ENCODE assay signal across 8 cellular contexts in the genomic region with DNA sequence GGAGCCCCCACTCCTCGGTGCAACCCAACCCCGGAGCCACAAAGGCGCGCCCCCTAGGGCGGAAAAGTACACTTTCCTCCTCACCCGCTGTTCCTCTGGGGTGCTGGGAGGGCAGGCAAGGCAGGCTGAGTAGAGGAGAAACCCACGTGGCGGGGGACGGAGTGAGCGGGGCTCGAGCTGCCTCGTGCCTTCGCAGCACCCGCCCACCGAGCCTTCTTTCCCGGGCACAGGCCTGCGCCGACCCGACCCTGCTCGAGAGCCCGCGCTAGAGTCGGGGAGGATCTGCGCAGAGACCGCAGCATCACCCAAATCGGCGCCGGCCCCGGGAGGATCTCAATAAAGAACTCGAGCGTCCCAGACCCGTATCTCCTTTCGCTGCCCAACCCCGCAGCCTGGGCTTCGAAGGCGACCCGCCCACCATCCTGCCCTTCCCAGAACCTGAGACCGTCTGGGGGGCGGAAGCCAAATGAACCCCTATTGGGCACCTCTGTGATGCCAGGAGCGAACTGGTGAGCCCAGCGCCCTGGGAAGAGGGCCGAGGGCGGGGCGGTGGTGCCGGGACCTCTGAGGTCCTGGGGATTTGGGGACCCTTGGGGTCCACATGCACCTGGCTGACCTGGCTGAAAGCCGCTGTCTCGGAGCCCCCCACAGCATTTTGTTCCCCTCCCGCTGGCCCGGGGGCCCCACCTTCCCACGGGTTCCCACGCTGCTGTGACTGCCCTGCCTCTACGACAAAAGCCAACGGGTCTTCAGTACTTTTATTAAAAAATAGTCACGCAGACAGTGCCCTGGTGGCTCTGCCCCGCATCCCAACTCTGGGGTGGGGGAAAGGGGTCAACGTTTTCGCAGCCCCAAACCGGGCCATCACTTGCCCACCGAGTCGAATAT. TPM values are rescaled to one million over a fixed set of nuclear protein-coding genes. Genes with fewer than 3 reads are reported as not detected.
DNase-seq lines count a peak whose midpoint lies in the region; ATAC-seq and TF ChIP-seq lines count a peak whose summit lies in the region.

No MANE protein-coding gene starts in this region.

- WGBS in body of pancreas, 2 donors, result 5 to 27% methylated on average over 3 to 45 of the region's 60 CpGs
- 5 to 11% (median 9%) methylated on average over 11 to 60 of the region's 60 CpGs for WGBS in adrenal gland, 4 donors

- no peaks in the 10 kb centered on the region for H3K9me3 ChIP-seq in body of pancreas
- H3K9me3 ChIP-seq in OCI-LY7 (ENCODE audit: low read length), result no peaks in the 10 kb centered on the region
- no peaks in the 10 kb centered on the region for H3K9me3 ChIP-seq in adrenal gland (replicated peaks in 1 of 3)

- H3K9me3 Mint-ChIP-seq in T-cell, result no peaks in the 10 kb centered on the region

- H3K36me3 ChIP-seq in GM06990 (ENCODE audit: control insufficient read depth, insufficient read depth, low read length), result peaks cover 5% of the 10 kb centered on the region
- peaks cover 7% of the 10 kb centered on the region for H3K36me3 ChIP-seq in rectal smooth muscle tissue (ENCODE audit: control insufficient read depth, insufficient read depth, low read length)
- H3K36me3 ChIP-seq in body of pancreas (replicated peaks in 1 of 2; ENCODE audit: insufficient read depth in 1 of 2, low read depth in 2 of 2), result no peaks in the 10 kb centered on the region
- H3K36me3 ChIP-seq in OCI-LY7 (ENCODE audit: insufficient read depth, low read length), result peaks cover 6% of the 10 kb centered on the region
- H3K36me3 ChIP-seq in adrenal gland (replicated peaks in 1 of 2), result peaks cover 0 to 6% of the 10 kb centered on the region in 2 donors

- H3K4me3 ChIP-seq in GM06990 (replicated peaks; ENCODE audit: low read depth, low read length) (no peak overlapping the region), rectal smooth muscle tissue (ENCODE audit: low read length) (peak overlapping the region; percentile 19), body of pancreas (no peak overlapping the region), OCI-LY7 (ENCODE audit: low read depth, low read length, poor library complexity, severe bottlenecking) (no peak overlapping the region), adrenal gland (no peak overlapping the region)

- H3K9ac ChIP-seq in rectal smooth muscle tissue (ENCODE audit: low read length), result no peak overlapping the region

- no peaks in the 10 kb centered on the region for H4K20me1 ChIP-seq in OCI-LY7 (ENCODE audit: insufficient read depth, low read length)

- peak overlapping the region; percentile 36 to 71 (median 56) for H3K4me3 Mint-ChIP-seq in T-cell

- H3K4me2 ChIP-seq in OCI-LY7 (ENCODE audit: low read length), result no peak overlapping the region

- peaks cover 14 to 25% of the 10 kb centered on the region in 2 donors for H3K27me3 Mint-ChIP-seq in T-cell

- peaks cover 15% of the 10 kb centered on the region for H3K36me3 Mint-ChIP-seq in T-cell

- H3K79me2 ChIP-seq in OCI-LY7 (ENCODE audit: insufficient read depth, low read depth, low read length), result no peaks in the 10 kb centered on the region

- TF ChIP-seq CTCF in GM06990 (IDR thresholded peaks at IDR 0.05; ENCODE audit: insufficient read depth, low read length, poor library complexity, severe bottlenecking) (peak; percentile 29), body of pancreas (IDR thresholded peaks at IDR 0.05) (no peak), OCI-LY7 (conservative IDR thresholded peaks at IDR 0.05; ENCODE audit: low read length) (no peak), adrenal gland (IDR thresholded peaks at IDR 0.05) (no peak)

- POLR2A ChIA-PET in T-cell (lab: Charles Lee), result no interaction called here
- POLR2A ChIA-PET in OCI-LY7 (lab: Charles Lee), result no interaction called here

- intact Hi-C loops in body of pancreas (cut with DNase I) (loop anchor here (10.0 kb wide), 1 partner anchor 212 kb away; no protein-coding TSS in a partner anchor), OCI-LY7 (cut with micrococcal nuclease; ENCODE audit: unreplicated experiment) (no loop called here), adrenal gland (cut with DNase I) (loop anchor here in 1 of 2 donors (10.0 kb wide), 1 partner anchor 62 kb away; no protein-coding TSS in a partner anchor)

- H3K4me1 Mint-ChIP-seq in T-cell, result peaks cover 6 to 15% (median 7%) of the 10 kb centered on the region in 3 donors

- CTCF ChIA-PET in T-cell (lab: Charles Lee), result no interaction called here
- CTCF ChIA-PET in OCI-LY7 (lab: Charles Lee; ENCODE audit: unreplicated experiment), result no interaction called here

- H3K4me1 ChIP-seq in rectal smooth muscle tissue (ENCODE audit: control insufficient read depth, insufficient read depth, low read length) (no peaks in the 10 kb centered on the region), body of pancreas (peaks cover 29% of the 10 kb centered on the region), OCI-LY7 (ENCODE audit: insufficient read depth, low read length, poor library complexity, severe bottlenecking) (peaks cover 14% of the 10 kb centered on the region), adrenal gland (replicated peaks in 1 of 2) (peaks cover 10 to 21% of the 10 kb centered on the region in 2 donors)

- no TSS peak for BruUV-seq in OCI-LY7 (replicated peaks; lab: Mats Ljungman, UMichigan)

- no peaks in the 10 kb centered on the region; the same call in 1 of the 2 replicates for H3K27me3 ChIP-seq in GM06990 (replicated peaks; ENCODE audit: control insufficient read depth, insufficient read depth, low read length)
- peaks cover 38% of the 10 kb centered on the region for H3K27me3 ChIP-seq in rectal smooth muscle tissue (ENCODE audit: control insufficient read depth, insufficient read depth, low read length)
- peaks cover 0 to 25% of the 10 kb centered on the region in 2 donors for H3K27me3 ChIP-seq in body of pancreas
- H3K27me3 ChIP-seq in adrenal gland, result peaks cover 19% of the 10 kb centered on the region

- H3K27ac Mint-ChIP-seq in T-cell, result no peak overlapping the region

- H3K9me2 ChIP-seq in OCI-LY7 (ENCODE audit: insufficient read depth, low read length), result no peaks in the 10 kb centered on the region

- DNase-seq in GM06990 (ENCODE audit: extremely low read depth, insufficient read length) (no peak), T-cell (peak in 17 of 34 experiments; percentile 5 to 38 (median 23)), ecto neural progenitor cell (ENCODE audit: low spot score) (peak; percentile 50), body of pancreas (no peak), OCI-LY7 (ENCODE audit: low spot score) (no peak), HUDEP-2 (lab: John Stamatoyannopoulos, UW; ENCODE audit: unreplicated experiment in 76 of 76) (no peak), adrenal gland (no peak)

- ATAC-seq in T-cell (replicated peaks in 1 of 4) (peak; percentile 39 to 66 (median 46)), body of pancreas (no peak)

- no peak for TF ChIP-seq POLR2A in body of pancreas (IDR thresholded peaks at IDR 0.05)
- TF ChIP-seq POLR2A in adrenal gland (IDR thresholded peaks at IDR 0.05), result no peak

- H2AFZ ChIP-seq in OCI-LY7 (ENCODE audit: low read length), result no peak overlapping the region

- no peak overlapping the region for H3K27ac ChIP-seq in rectal smooth muscle tissue (ENCODE audit: low read depth, low read length)
- H3K27ac ChIP-seq in body of pancreas, result no peak overlapping the region
- H3K27ac ChIP-seq in OCI-LY7 (ENCODE audit: low read depth, low read length, poor library complexity, severe bottlenecking), result no peak overlapping the region
- no peak overlapping the region for H3K27ac ChIP-seq in adrenal gland

RNA-seq across cellular contexts. Expression of gene UCN, which starts 1.3 kb away (rescaled TPM):
- total RNA-seq in T-cell (1 to 10 TPM; 1.8 to 7.8 (median 4.2) TPM), body of pancreas (1 to 10 TPM in 1 of 2 donors, not detected in 1; 2.9 TPM), OCI-LY7 (2022) (7.2 and 8.5 TPM in 2 replicates), adrenal gland (1 to 10 TPM; 2.9 to 7.2 (median 4.0) TPM)
- 5.9 and 6.4 TPM in 2 replicates for total RNA-seq in OCI-LY7 (2014; rRNA removed; shearing (Covaris generic))
- polyA plus RNA-seq in adrenal gland, result 10 to 100 TPM in 2 of 3 donors, under 1 TPM in 1; 0.42 to 14.9 (median 11.3) TPM

RNA-seq across cellular contexts. Expression of gene MPV17, which starts 16.0 kb away (rescaled TPM):
- total RNA-seq in T-cell, result 10 to 100 TPM; 64.5 to 99.1 (median 93.6) TPM
- 10 to 100 TPM; 56.7 to 64.3 TPM for total RNA-seq in body of pancreas
- total RNA-seq in OCI-LY7 (2014; rRNA removed; shearing (Covaris generic)), result 54.1 and 63.9 TPM in 2 replicates
- total RNA-seq in OCI-LY7 (2022), result 98.0 and 109 TPM in 2 replicates
- 100 to 1,000 TPM in 7 of 8 donors, 10 to 100 TPM in 1; 96.8 to 207 (median 149) TPM for total RNA-seq in adrenal gland
- polyA plus RNA-seq in adrenal gland, result 100 to 1,000 TPM; 356 to 568 (median 360) TPM

RNA-seq across cellular contexts. Expression of gene TRIM54, which starts 24.7 kb away (rescaled TPM):
- total RNA-seq in T-cell, result not detected
- total RNA-seq in body of pancreas, result under 1 TPM in 1 of 2 donors, not detected in 1; 0.26 TPM
- 2.1 and 6.4 TPM in 2 replicates for total RNA-seq in OCI-LY7 (2014; rRNA removed; shearing (Covaris generic))
- total RNA-seq in OCI-LY7 (2022), result 13.6 and 18.8 TPM in 2 replicates
- 10 to 100 TPM in 6 of 8 donors, 1 to 10 TPM in 2; 1.2 to 27.7 (median 13.9) TPM for total RNA-seq in adrenal gland
- 10 to 100 TPM in 2 of 3 donors, 1 to 10 TPM in 1; 2.1 to 47.1 (median 21.1) TPM for polyA plus RNA-seq in adrenal gland

RNA-seq across cellular contexts. Expression of gene DNAJC5G, which starts 31.7 kb away (rescaled TPM):
- total RNA-seq in T-cell (not detected), body of pancreas (1 to 10 TPM in 1 of 2 donors, not detected in 1; 1.3 TPM), OCI-LY7 (2022) (18.1 and 18.2 TPM in 2 replicates), adrenal gland (1 to 10 TPM in 3 of 8 donors, under 1 TPM in 3, not detected in 2; 0.14 to 2.0 (median 0.99) TPM)
- 2.7 and 4.7 TPM in 2 replicates for total RNA-seq in OCI-LY7 (2014; rRNA removed; shearing (Covaris generic))
- polyA plus RNA-seq in adrenal gland, result 1 to 10 TPM in 1 of 3 donors, under 1 TPM in 1, not detected in 1; 0.88 to 2.9 TPM

RNA-seq across cellular contexts. Expression of gene SLC30A3, which starts 44.1 kb away (rescaled TPM):
- total RNA-seq in T-cell, result under 1 TPM in 2 of 5 donors, not detected in 3; 0.06 to 0.26 TPM
- not detected for total RNA-seq in body of pancreas
- 14.0 and 23.3 TPM in 2 replicates for total RNA-seq in OCI-LY7 (2014; rRNA removed; shearing (Covaris generic))
- total RNA-seq in OCI-LY7 (2022), result 61.0 and 71.6 TPM in 2 replicates
- total RNA-seq in adrenal gland, result 1 to 10 TPM; 1.4 to 5.6 (median 3.1) TPM
- polyA plus RNA-seq in adrenal gland, result 1 to 10 TPM in 2 of 3 donors, under 1 TPM in 1; 0.27 to 1.5 (median 1.3) TPM
